ENCODE assay signal across 26 cellular contexts in genomic region chr3:59816312-59816711, GRCh38.
DNase-seq lines count a peak whose midpoint lies in the region; ATAC-seq and TF ChIP-seq lines count a peak whose summit lies in the region.
"Had no signal": no experiment of that assay in that cellular context is flagged by ENCODE, and none has a peak within 500 bp of the region (broad histone marks: within the 10 kb centered on the region; RNA-seq: fewer than 3 reads in every experiment).

No MANE protein-coding gene starts in this region.

- H2BK5ac ChIP-seq in IMR-90 (ENCODE audit: low read depth, low read length, poor library complexity, severe bottlenecking) (no peak overlapping the region), mesendoderm (ENCODE audit: low read length) (no peak overlapping the region)

- no peak overlapping the region for H3K56ac ChIP-seq in IMR-90 (ENCODE audit: extremely low read depth, insufficient read depth, low read length)
- no peak overlapping the region for H3K56ac ChIP-seq in mesendoderm (ENCODE audit: low read length)

- POLR2A ChIA-PET in IMR-90 (lab: Charles Lee; ENCODE audit: unreplicated experiment), result no interaction called here

- intact Hi-C loops in IMR-90 (cut with micrococcal nuclease) (no loop called here), posterior vena cava (cut with DNase I) (no loop called here)

- peak overlapping the region; percentile 91 for H2BK20ac ChIP-seq in IMR-90 (ENCODE audit: low read depth, low read length)

- no TSS peak for BruUV-seq in IMR-90 (replicated peaks; lab: Mats Ljungman, UMichigan)

- no peak overlapping the region for H2AFZ ChIP-seq in IMR-90 (replicated peaks; ENCODE audit: low read length, poor library complexity)

- WGBS in IMR-90 (ENCODE audit: extremely low coverage in 2 of 2, insufficient read length in 1 of 2), 2 experiments, result no CpG with 5 or more reads among the region's 1 CpG
- WGBS in mesendoderm (ENCODE audit: extremely low coverage, insufficient coverage, low lambda C conversion rate), result no CpG with 5 or more reads among the region's 1 CpG

- peak overlapping the region; percentile 73 for H3K4ac ChIP-seq in IMR-90 (ENCODE audit: low read depth, low read length)
- H3K4ac ChIP-seq in mesendoderm (ENCODE audit: low read depth, low read length), result no peak overlapping the region

- H3K4me1 ChIP-seq in IMR-90 (ENCODE audit: control insufficient read depth, insufficient read depth, low read length) (peaks cover 16% of the 10 kb centered on the region), RWPE2 (ENCODE audit: insufficient read depth, poor library complexity, severe bottlenecking) (peaks cover 16% of the 10 kb centered on the region), mesendoderm (ENCODE audit: control insufficient read depth, low read depth, low read length) (peaks cover 13% of the 10 kb centered on the region)
- H3K4me1 ChIP-seq: colonic mucosa had no signal

- no peak for TF ChIP-seq RAD21 in IMR-90 (IDR thresholded peaks at IDR 0.05; ENCODE audit: low read length)

- no peaks in the 10 kb centered on the region for H3K79me2 ChIP-seq in mesendoderm (ENCODE audit: control insufficient read depth, insufficient read depth, low read length)

- peak overlapping the region; percentile 92 for H2BK15ac ChIP-seq in IMR-90 (ENCODE audit: low read depth, low read length)
- no peak overlapping the region for H2BK15ac ChIP-seq in mesendoderm (replicated peaks; ENCODE audit: low read depth)

- H3K9me3 ChIP-seq in IMR-90 (ENCODE audit: control insufficient read depth, insufficient read depth, low read length) (peaks cover 4% of the 10 kb centered on the region), RWPE2 (ENCODE audit: severe bottlenecking) (no peaks in the 10 kb centered on the region)
- H3K9me3 ChIP-seq: breast epithelium, colonic mucosa, heart left ventricle, MG63, SJCRH30, testis had no signal

- H3K27ac ChIP-seq in IMR-90 (ENCODE audit: insufficient read depth, low read length) (no peak overlapping the region), RWPE2 (ENCODE audit: poor library complexity, severe bottlenecking) (no peak overlapping the region), mesendoderm (ENCODE audit: low read depth, low read length) (peak overlapping the region; percentile 53), caudate nucleus (ENCODE audit: low read depth, low read length) (no peak overlapping the region)
- H3K27ac ChIP-seq: breast epithelium, C4-2B, colonic mucosa, heart left ventricle, SJCRH30, testis had no signal

- H3K27me3 ChIP-seq in IMR-90 (ENCODE audit: control insufficient read depth, insufficient read depth, low read length) (no peaks in the 10 kb centered on the region), RWPE2 (ENCODE audit: insufficient read depth, poor library complexity, severe bottlenecking) (no peaks in the 10 kb centered on the region), mesendoderm (ENCODE audit: insufficient read depth, low read length, poor library complexity) (no peaks in the 10 kb centered on the region)
- H3K27me3 ChIP-seq: breast epithelium, colonic mucosa, heart left ventricle, MG63, SJCRH30, testis had no signal

- peaks cover 6% of the 10 kb centered on the region for H3K9me1 ChIP-seq in IMR-90 (ENCODE audit: insufficient read depth, low read length)

- H3K4me2 ChIP-seq in IMR-90 (ENCODE audit: low read depth, low read length) (no peak overlapping the region), mesendoderm (ENCODE audit: low read length) (no peak overlapping the region)

- peak; percentile 80 for DNase-seq in DMS53 (lab: John Stamatoyannopoulos, UW)
- no peak for DNase-seq in IMR-90
- DNase-seq in RWPE2 (ENCODE audit: low spot score), result no peak
- peak; percentile 89 for DNase-seq in mesendoderm
- DNase-seq in caudate nucleus (lab: John Stamatoyannopoulos, UW), result no peak
- DNase-seq in posterior vena cava (ENCODE audit: low spot score), result no peak
- no peak for DNase-seq in NCI-H526 treated with DMSO at 0.1 percent for 48 hours (lab: John Stamatoyannopoulos, UW)
- DNase-seq: activated CD4-positive, alpha-beta T cell treated with anti-CD3 and anti-CD28 coated beads, Interleukin-2, amount 10 ng/mL, durations not matched to agents 24 days and 14 days; activated naive CD4-positive, alpha-beta T cell treated with anti-CD3 and anti-CD28 coated beads, Interleukin-2, amount 10 ng/mL, durations not matched to agents 7 days and 5 days; activated T-cell treated with anti-CD3 and anti-CD28 coated beads, Interleukin-2, amount 50 U/mL, for 72 hours; amniotic stem cell; colonic mucosa; effector CD8-positive, alpha-beta T cell; erythroblast; GOT3; heart left ventricle; left cardiac atrium; MG63; NCI-H1105 treated with DMSO at 0.1 percent for 48 hours; NCI-H1930; SJCRH30; stimulated activated naive CD8-positive, alpha-beta T cell treated with anti-CD3 and anti-CD28 coated beads, Interleukin-15, Interleukin-2, amounts not matched to agents 100 U/mL and 50 U/mL, for 24 hours; testis had no signal

- H4K91ac ChIP-seq in IMR-90 (ENCODE audit: insufficient read depth, low read depth, low read length), result peak overlapping the region; percentile 47

- H4K5ac ChIP-seq in IMR-90 (ENCODE audit: low read depth, low read length) (peak overlapping the region; percentile 74; the same call in 1 of the 2 replicates), mesendoderm (ENCODE audit: low read length) (no peak overlapping the region)

- H2AK9ac ChIP-seq in IMR-90 (replicated peaks; ENCODE audit: low read depth, low read length, poor library complexity), result no peak overlapping the region

- peak overlapping the region; percentile 82; the same call in 1 of the 2 replicates for H3K14ac ChIP-seq in IMR-90 (replicated peaks; ENCODE audit: low read depth, low read length)

- H3K23ac ChIP-seq in IMR-90 (ENCODE audit: low read depth, low read length) (peak overlapping the region; percentile 38; the same call in 1 of the 2 replicates), mesendoderm (ENCODE audit: low read length) (no peak overlapping the region)

- H3K79me1 ChIP-seq in IMR-90 (ENCODE audit: low read depth in 1 of 2, low read length in 2 of 2) (no peaks in the 10 kb centered on the region), mesendoderm (ENCODE audit: low read length) (no peaks in the 10 kb centered on the region)

- peak overlapping the region; percentile 45; the same call in 1 of the 2 replicates for H3K18ac ChIP-seq in IMR-90 (ENCODE audit: low read depth, low read length)
- H3K18ac ChIP-seq in mesendoderm (ENCODE audit: low read length), result peak overlapping the region; percentile 19

- dilution Hi-C loops in IMR-90 (cut with HindIII; ENCODE audit: low sequenced_read_pairs, unreplicated experiment), result no loop called here

- TF ChIP-seq CTCF in IMR-90 (conservative IDR thresholded peaks at IDR 0.05; ENCODE audit: low read depth, low read length), result no peak
- TF ChIP-seq CTCF in RWPE2 (IDR thresholded peaks at IDR 0.05; ENCODE audit: poor library complexity, severe bottlenecking), result no peak

- H2AK5ac ChIP-seq in IMR-90 (ENCODE audit: low read depth, low read length), result peak overlapping the region; percentile 73
- H2AK5ac ChIP-seq in mesendoderm (ENCODE audit: low read length), result no peak overlapping the region

- H2BK120ac ChIP-seq in IMR-90 (ENCODE audit: low read depth, low read length) (peak overlapping the region; percentile 69), mesendoderm (ENCODE audit: low read depth, low read length) (no peak overlapping the region)

- no peak for TF ChIP-seq POLR2A in IMR-90 (IDR thresholded peaks at IDR 0.05; ENCODE audit: low read depth, low read length)

- H4K20me1 ChIP-seq in IMR-90 (ENCODE audit: insufficient read depth, low read length), result no peaks in the 10 kb centered on the region

- in situ Hi-C loops in IMR-90 (cut with MboI; ENCODE audit: low sequenced_read_pairs), result loop anchor here (25.0 kb wide), 2 partner anchors 829 to 1179 kb away; no protein-coding TSS in a partner anchor

- H3K36me3 ChIP-seq in IMR-90 (ENCODE audit: control insufficient read depth, insufficient read depth, low read length) (no peaks in the 10 kb centered on the region), RWPE2 (ENCODE audit: low read depth) (no peaks in the 10 kb centered on the region), mesendoderm (ENCODE audit: control insufficient read depth, insufficient read depth, low read length) (no peaks in the 10 kb centered on the region)
- H3K36me3 ChIP-seq: breast epithelium, colonic mucosa, heart left ventricle, MG63, SJCRH30 had no signal

- H3K4me3 ChIP-seq in IMR-90 (ENCODE audit: insufficient read depth, low read depth, low read length) (no peak overlapping the region), RWPE2 (ENCODE audit: severe bottlenecking) (no peak overlapping the region), mesendoderm (ENCODE audit: low read length) (no peak overlapping the region)
- H3K4me3 ChIP-seq: breast epithelium, colonic mucosa, heart left ventricle, K562, MG63, SJCRH30, testis had no signal

- H3K9ac ChIP-seq in IMR-90 (ENCODE audit: low read depth, low read length) (no peak overlapping the region), mesendoderm (ENCODE audit: low read length) (no peak overlapping the region)

- CTCF ChIA-PET in IMR-90 (lab: Yijun Ruan, JAX), result no interaction called here

- H4K8ac ChIP-seq in IMR-90 (ENCODE audit: low read depth in 2 of 2, low read length in 2 of 2) (peak overlapping the region in 1 of 2 experiments; percentile 59; a peak in 2 of 4 replicates), mesendoderm (ENCODE audit: low read depth, low read length) (no peak overlapping the region)

- no peak for ATAC-seq in IMR-90 (ENCODE audit: low read depth)
- ATAC-seq in RWPE2 (ENCODE audit: low read depth), result peak; percentile 27; the same call in 1 of the 3 replicates
- ATAC-seq: activated T-cell treated with anti-CD3 and anti-CD28 coated beads, Interleukin-2, amount 50 U/mL, for 72 hours; heart left ventricle; K562; left cardiac atrium; stimulated activated naive CD8-positive, alpha-beta T cell treated with anti-CD3 and anti-CD28 coated beads, Interleukin-15, Interleukin-2, amounts not matched to agents 100 U/mL and 50 U/mL, for 24 hours had no signal

TF ChIP-seq in IMR-90, 13 proteins besides CTCF, POLR2A, EP300 and RAD21:
- TF ChIP-seq FOS (IDR thresholded peaks at IDR 0.05; ENCODE audit: low read depth, low read length) (no peak), RFX5 (IDR thresholded peaks at IDR 0.05; ENCODE audit: low read depth, low read length) (no peak), USF2 (IDR thresholded peaks at IDR 0.05; ENCODE audit: low read depth, low read length) (no peak), CEBPB (IDR thresholded peaks at IDR 0.05; ENCODE audit: low read depth, low read length) (no peak)

Comparison
In these comparisons a context has a peak if more than half of its experiments do, and no peak if none do; other contexts are left out.
1. DNase-seq: peak in DMS53 (single experiment) and mesendoderm (single experiment); none in IMR-90 (single experiment), RWPE2 (single experiment), caudate nucleus (0 of 61), posterior vena cava (single experiment) and NCI-H526 treated with DMSO at 0.1 percent for 48 hours (single experiment).